In genomic region chr17:75231741-75232464, GRCh38 we compare ENCODE assay signal across 16 cellular contexts. TPM values are rescaled to one million over a fixed set of nuclear protein-coding genes. Genes with fewer than 3 reads are reported as not detected.
A peak's percentile ranks its signal among the peaks of the same experiment; 100 is the strongest.
DNase-seq lines count a peak whose midpoint lies in the region; ATAC-seq and TF ChIP-seq lines count a peak whose summit lies in the region.
"Had no signal": no experiment of that assay in that cellular context is flagged by ENCODE, and none has a peak within 500 bp of the region (broad histone marks: within the 10 kb centered on the region; RNA-seq: fewer than 3 reads in every experiment).

No MANE protein-coding gene starts in this region.

- CTCF ChIA-PET in activated naive CD4-positive, alpha-beta T cell treated with anti-CD3 and anti-CD28 coated beads for 36 hours (lab: Charles Lee): interaction anchor here (1.0 kb wide), 1 partner anchor 9 kb away, joined by 7 read pairs; no protein-coding TSS in a partner anchor
- CTCF ChIA-PET in activated naive CD4-positive, alpha-beta T cell treated with anti-CD3 and anti-CD28 coated beads, Interleukin-2, amount 10 ng/mL, durations not matched to agents 7 days and 5 days (lab: Charles Lee): interaction anchor here (0.7 to 2.5 kb wide), 3 partner anchors 8 to 118 kb away, joined by 3 to 11 read pairs (median 5); no protein-coding TSS in a partner anchor
- CTCF ChIA-PET in RWPE1 (lab: Yijun Ruan, JAX): interaction anchor here (0.7 kb wide), 1 partner anchor 853 kb away, joined by 3 read pairs; no protein-coding TSS in a partner anchor

- H3K4me1 Mint-ChIP-seq in activated naive CD4-positive, alpha-beta T cell treated with anti-CD3 and anti-CD28 coated beads for 36 hours (ENCODE audit: low read depth): no peaks in the 10 kb centered on the region
- H3K4me1 Mint-ChIP-seq in activated naive CD4-positive, alpha-beta T cell treated with anti-CD3 and anti-CD28 coated beads, Interleukin-2, amount 10 ng/mL, durations not matched to agents 7 days and 5 days: no peaks in the 10 kb centered on the region
- H3K4me1 Mint-ChIP-seq in dendritic cell treated with granulocyte-macrophage colony-stimulating factor and Interleukin-4, amounts not matched to agents 40 ng/mL and 50 ng/mL, for 4 days (ENCODE audit: low read depth): peaks cover 45% of the 10 kb centered on the region
- no peaks in the 10 kb centered on the region for H3K4me1 Mint-ChIP-seq in stimulated activated effector memory CD8-positive, alpha-beta T cell treated with anti-CD3 and anti-CD28 coated beads, Interleukin-12 subunit alpha, Interleukin-12 subunit beta, amount 100 ng/mL, for 72 hours
- H3K4me1 Mint-ChIP-seq in activated CD4-positive, alpha-beta T cell treated with anti-CD3 and anti-CD28 coated beads, Interleukin-2, amount 10 ng/mL, durations not matched to agents 24 days and 14 days: no peaks in the 10 kb centered on the region

- H3K27ac Mint-ChIP-seq in activated naive CD4-positive, alpha-beta T cell treated with anti-CD3 and anti-CD28 coated beads for 36 hours: peak overlapping the region; percentile 50
- no peak overlapping the region for H3K27ac Mint-ChIP-seq in activated naive CD4-positive, alpha-beta T cell treated with anti-CD3 and anti-CD28 coated beads, Interleukin-2, amount 10 ng/mL, durations not matched to agents 7 days and 5 days
- H3K27ac Mint-ChIP-seq in dendritic cell treated with granulocyte-macrophage colony-stimulating factor and Interleukin-4, amounts not matched to agents 40 ng/mL and 50 ng/mL, for 4 days: peak overlapping the region; percentile 26
- peak overlapping the region; percentile 48 for H3K27ac Mint-ChIP-seq in stimulated activated effector memory CD8-positive, alpha-beta T cell treated with anti-CD3 and anti-CD28 coated beads, Interleukin-12 subunit alpha, Interleukin-12 subunit beta, amount 100 ng/mL, for 72 hours
- H3K27ac Mint-ChIP-seq in activated CD4-positive, alpha-beta T cell treated with anti-CD3 and anti-CD28 coated beads, Interleukin-2, amount 10 ng/mL, durations not matched to agents 24 days and 14 days: no peak overlapping the region
- H3K27ac Mint-ChIP-seq: CD4-positive, alpha-beta T cell had no signal

- peak overlapping the region; percentile 15 for H3K27ac ChIP-seq in RWPE1
- H3K27ac ChIP-seq: HL-60 had no signal

- peaks cover 36% of the 10 kb centered on the region for H3K36me3 Mint-ChIP-seq in activated naive CD4-positive, alpha-beta T cell treated with anti-CD3 and anti-CD28 coated beads for 36 hours (ENCODE audit: low read depth)
- H3K36me3 Mint-ChIP-seq in activated naive CD4-positive, alpha-beta T cell treated with anti-CD3 and anti-CD28 coated beads, Interleukin-2, amount 10 ng/mL, durations not matched to agents 7 days and 5 days: peaks cover 59% of the 10 kb centered on the region
- H3K36me3 Mint-ChIP-seq in dendritic cell treated with granulocyte-macrophage colony-stimulating factor and Interleukin-4, amounts not matched to agents 40 ng/mL and 50 ng/mL, for 4 days (ENCODE audit: low read depth): peaks cover 85% of the 10 kb centered on the region
- peaks cover 100% of the 10 kb centered on the region for H3K36me3 Mint-ChIP-seq in stimulated activated effector memory CD8-positive, alpha-beta T cell treated with anti-CD3 and anti-CD28 coated beads, Interleukin-12 subunit alpha, Interleukin-12 subunit beta, amount 100 ng/mL, for 72 hours
- H3K36me3 Mint-ChIP-seq in activated CD4-positive, alpha-beta T cell treated with anti-CD3 and anti-CD28 coated beads, Interleukin-2, amount 10 ng/mL, durations not matched to agents 24 days and 14 days (ENCODE audit: low read depth): peaks cover 54% of the 10 kb centered on the region

- H3K27me3 Mint-ChIP-seq in activated naive CD4-positive, alpha-beta T cell treated with anti-CD3 and anti-CD28 coated beads for 36 hours (ENCODE audit: low read depth): no peaks in the 10 kb centered on the region
- no peaks in the 10 kb centered on the region for H3K27me3 Mint-ChIP-seq in activated naive CD4-positive, alpha-beta T cell treated with anti-CD3 and anti-CD28 coated beads, Interleukin-2, amount 10 ng/mL, durations not matched to agents 7 days and 5 days
- no peaks in the 10 kb centered on the region for H3K27me3 Mint-ChIP-seq in dendritic cell treated with granulocyte-macrophage colony-stimulating factor and Interleukin-4, amounts not matched to agents 40 ng/mL and 50 ng/mL, for 4 days
- H3K27me3 Mint-ChIP-seq in activated CD4-positive, alpha-beta T cell treated with anti-CD3 and anti-CD28 coated beads, Interleukin-2, amount 10 ng/mL, durations not matched to agents 24 days and 14 days: no peaks in the 10 kb centered on the region
- H3K27me3 Mint-ChIP-seq: CD4-positive, alpha-beta T cell had no signal

- H3K4me3 Mint-ChIP-seq in activated naive CD4-positive, alpha-beta T cell treated with anti-CD3 and anti-CD28 coated beads for 36 hours: no peak overlapping the region
- no peak overlapping the region for H3K4me3 Mint-ChIP-seq in activated naive CD4-positive, alpha-beta T cell treated with anti-CD3 and anti-CD28 coated beads, Interleukin-2, amount 10 ng/mL, durations not matched to agents 7 days and 5 days
- no peak overlapping the region for H3K4me3 Mint-ChIP-seq in dendritic cell treated with granulocyte-macrophage colony-stimulating factor and Interleukin-4, amounts not matched to agents 40 ng/mL and 50 ng/mL, for 4 days
- no peak overlapping the region for H3K4me3 Mint-ChIP-seq in stimulated activated effector memory CD8-positive, alpha-beta T cell treated with anti-CD3 and anti-CD28 coated beads, Interleukin-12 subunit alpha, Interleukin-12 subunit beta, amount 100 ng/mL, for 72 hours
- no peak overlapping the region for H3K4me3 Mint-ChIP-seq in activated CD4-positive, alpha-beta T cell treated with anti-CD3 and anti-CD28 coated beads, Interleukin-2, amount 10 ng/mL, durations not matched to agents 24 days and 14 days
- H3K4me3 Mint-ChIP-seq: CD4-positive, alpha-beta T cell had no signal

- H3K9me3 Mint-ChIP-seq in activated naive CD4-positive, alpha-beta T cell treated with anti-CD3 and anti-CD28 coated beads for 36 hours: no peaks in the 10 kb centered on the region
- H3K9me3 Mint-ChIP-seq in activated naive CD4-positive, alpha-beta T cell treated with anti-CD3 and anti-CD28 coated beads, Interleukin-2, amount 10 ng/mL, durations not matched to agents 7 days and 5 days: no peaks in the 10 kb centered on the region
- no peaks in the 10 kb centered on the region for H3K9me3 Mint-ChIP-seq in dendritic cell treated with granulocyte-macrophage colony-stimulating factor and Interleukin-4, amounts not matched to agents 40 ng/mL and 50 ng/mL, for 4 days
- no peaks in the 10 kb centered on the region for H3K9me3 Mint-ChIP-seq in stimulated activated effector memory CD8-positive, alpha-beta T cell treated with anti-CD3 and anti-CD28 coated beads, Interleukin-12 subunit alpha, Interleukin-12 subunit beta, amount 100 ng/mL, for 72 hours
- H3K9me3 Mint-ChIP-seq in activated CD4-positive, alpha-beta T cell treated with anti-CD3 and anti-CD28 coated beads, Interleukin-2, amount 10 ng/mL, durations not matched to agents 24 days and 14 days: no peaks in the 10 kb centered on the region
- H3K9me3 Mint-ChIP-seq: CD4-positive, alpha-beta T cell had no signal

- TF ChIP-seq POLR2A in GM18505 (IDR thresholded peaks at IDR 0.05; ENCODE audit: borderline replicate concordance, extremely low read depth, insufficient read depth, insufficient read length): no peak

- TF ChIP-seq CTCF in RWPE1 (conservative IDR thresholded peaks at IDR 0.05; ENCODE audit: low read depth): no peak

- POLR2A ChIA-PET in RWPE1 (lab: Yijun Ruan, JAX; ENCODE audit: low non-redundant PET): no interaction called here

- no peak for ATAC-seq in stimulated activated effector memory CD8-positive, alpha-beta T cell treated with anti-CD3 and anti-CD28 coated beads, Interleukin-12 subunit alpha, Interleukin-12 subunit beta, amount 100 ng/mL, for 72 hours
- ATAC-seq in GM18505 (IDR thresholded peaks at IDR 0.05; ENCODE audit: unreplicated experiment): no peak
- ATAC-seq: HCT116 had no signal

- intact Hi-C loops in activated naive CD4-positive, alpha-beta T cell treated with anti-CD3 and anti-CD28 coated beads for 36 hours (cut with micrococcal nuclease): no loop called here
- intact Hi-C loops in dendritic cell treated with granulocyte-macrophage colony-stimulating factor and Interleukin-4, amounts not matched to agents 40 ng/mL and 50 ng/mL, for 4 days (cut with micrococcal nuclease): no loop called here
- intact Hi-C loops in activated CD4-positive, alpha-beta T cell treated with anti-CD3 and anti-CD28 coated beads, Interleukin-2, amount 10 ng/mL, durations not matched to agents 24 days and 14 days (cut with micrococcal nuclease): no loop called here

- no peak for DNase-seq in activated naive CD4-positive, alpha-beta T cell treated with anti-CD3 and anti-CD28 coated beads for 36 hours
- DNase-seq in activated naive CD4-positive, alpha-beta T cell treated with anti-CD3 and anti-CD28 coated beads, Interleukin-2, amount 10 ng/mL, durations not matched to agents 7 days and 5 days: no peak
- DNase-seq in RWPE1 (ENCODE audit: low spot score) (no peak), DMS153 treated with DMSO at 0.1 percent for 48 hours (lab: John Stamatoyannopoulos, UW; ENCODE audit: unreplicated experiment) (no peak)
- no peak for DNase-seq in stimulated activated effector memory CD8-positive, alpha-beta T cell treated with anti-CD3 and anti-CD28 coated beads, Interleukin-12 subunit alpha, Interleukin-12 subunit beta, amount 100 ng/mL, for 72 hours (ENCODE audit: low spot score in 2 of 2)
- DNase-seq in activated CD4-positive, alpha-beta T cell treated with anti-CD3 and anti-CD28 coated beads, Interleukin-2, amount 10 ng/mL, durations not matched to agents 24 days and 14 days: no peak
- DNase-seq: 8988T; ACHN; Calu3; CD4-positive, alpha-beta T cell; DMS 273 treated with DMSO at 0.1 percent for 48 hours; DMS79 had no signal

RNA-seq across cellular contexts. Expression of gene NUP85, which starts 26.4 kb away (rescaled TPM):
- 100 to 1,000 TPM; 112 to 116 TPM for total RNA-seq in activated naive CD4-positive, alpha-beta T cell treated with anti-CD3 and anti-CD28 coated beads for 36 hours
- 125 and 136 TPM in 2 replicates for total RNA-seq in activated CD4-positive, alpha-beta T cell treated with anti-CD3 and anti-CD28 coated beads, Interleukin-2, amount 10 ng/mL, durations not matched to agents 24 days and 14 days

RNA-seq across cellular contexts. Expression of gene GGA3, which starts 29.5 kb away (rescaled TPM):
- 10 to 100 TPM; 65.7 to 66.1 TPM for total RNA-seq in activated naive CD4-positive, alpha-beta T cell treated with anti-CD3 and anti-CD28 coated beads for 36 hours
- total RNA-seq in activated CD4-positive, alpha-beta T cell treated with anti-CD3 and anti-CD28 coated beads, Interleukin-2, amount 10 ng/mL, durations not matched to agents 24 days and 14 days: 84.2 and 86.9 TPM in 2 replicates

RNA-seq across cellular contexts. Expression of gene MRPS7, which starts 29.8 kb away (rescaled TPM):
- 10 to 100 TPM; 73.3 to 78.3 TPM for total RNA-seq in activated naive CD4-positive, alpha-beta T cell treated with anti-CD3 and anti-CD28 coated beads for 36 hours
- total RNA-seq in activated CD4-positive, alpha-beta T cell treated with anti-CD3 and anti-CD28 coated beads, Interleukin-2, amount 10 ng/mL, durations not matched to agents 24 days and 14 days: 121 and 127 TPM in 2 replicates

RNA-seq across cellular contexts. Expression of gene MIF4GD, which starts 39.1 kb away (rescaled TPM):
- 10 to 100 TPM; 43.4 to 45.3 TPM for total RNA-seq in activated naive CD4-positive, alpha-beta T cell treated with anti-CD3 and anti-CD28 coated beads for 36 hours
- 45.9 and 48.7 TPM in 2 replicates for total RNA-seq in activated CD4-positive, alpha-beta T cell treated with anti-CD3 and anti-CD28 coated beads, Interleukin-2, amount 10 ng/mL, durations not matched to agents 24 days and 14 days

RNA-seq across cellular contexts. Expression of gene SUMO2, which starts 49.1 kb away (rescaled TPM):
- 100 to 1,000 TPM; 633 to 688 TPM for total RNA-seq in activated naive CD4-positive, alpha-beta T cell treated with anti-CD3 and anti-CD28 coated beads for 36 hours
- 658 and 659 TPM in 2 replicates for total RNA-seq in activated CD4-positive, alpha-beta T cell treated with anti-CD3 and anti-CD28 coated beads, Interleukin-2, amount 10 ng/mL, durations not matched to agents 24 days and 14 days

Comparison
In these comparisons a context has a peak if more than half of its experiments do, and no peak if none do; other contexts are left out.
1. H3K27ac Mint-ChIP-seq: peak in activated naive CD4-positive, alpha-beta T cell treated with anti-CD3 and anti-CD28 coated beads for 36 hours (single experiment), dendritic cell treated with granulocyte-macrophage colony-stimulating factor and Interleukin-4, amounts not matched to agents 40 ng/mL and 50 ng/mL, for 4 days (single experiment) and stimulated activated effector memory CD8-positive, alpha-beta T cell treated with anti-CD3 and anti-CD28 coated beads, Interleukin-12 subunit alpha, Interleukin-12 subunit beta, amount 100 ng/mL, for 72 hours (single experiment); none in activated naive CD4-positive, alpha-beta T cell treated with anti-CD3 and anti-CD28 coated beads, Interleukin-2, amount 10 ng/mL, durations not matched to agents 7 days and 5 days (single experiment) and activated CD4-positive, alpha-beta T cell treated with anti-CD3 and anti-CD28 coated beads, Interleukin-2, amount 10 ng/mL, durations not matched to agents 24 days and 14 days (single experiment).